12 cellular contexts compared by ENCODE assay signal in the genomic region with DNA sequence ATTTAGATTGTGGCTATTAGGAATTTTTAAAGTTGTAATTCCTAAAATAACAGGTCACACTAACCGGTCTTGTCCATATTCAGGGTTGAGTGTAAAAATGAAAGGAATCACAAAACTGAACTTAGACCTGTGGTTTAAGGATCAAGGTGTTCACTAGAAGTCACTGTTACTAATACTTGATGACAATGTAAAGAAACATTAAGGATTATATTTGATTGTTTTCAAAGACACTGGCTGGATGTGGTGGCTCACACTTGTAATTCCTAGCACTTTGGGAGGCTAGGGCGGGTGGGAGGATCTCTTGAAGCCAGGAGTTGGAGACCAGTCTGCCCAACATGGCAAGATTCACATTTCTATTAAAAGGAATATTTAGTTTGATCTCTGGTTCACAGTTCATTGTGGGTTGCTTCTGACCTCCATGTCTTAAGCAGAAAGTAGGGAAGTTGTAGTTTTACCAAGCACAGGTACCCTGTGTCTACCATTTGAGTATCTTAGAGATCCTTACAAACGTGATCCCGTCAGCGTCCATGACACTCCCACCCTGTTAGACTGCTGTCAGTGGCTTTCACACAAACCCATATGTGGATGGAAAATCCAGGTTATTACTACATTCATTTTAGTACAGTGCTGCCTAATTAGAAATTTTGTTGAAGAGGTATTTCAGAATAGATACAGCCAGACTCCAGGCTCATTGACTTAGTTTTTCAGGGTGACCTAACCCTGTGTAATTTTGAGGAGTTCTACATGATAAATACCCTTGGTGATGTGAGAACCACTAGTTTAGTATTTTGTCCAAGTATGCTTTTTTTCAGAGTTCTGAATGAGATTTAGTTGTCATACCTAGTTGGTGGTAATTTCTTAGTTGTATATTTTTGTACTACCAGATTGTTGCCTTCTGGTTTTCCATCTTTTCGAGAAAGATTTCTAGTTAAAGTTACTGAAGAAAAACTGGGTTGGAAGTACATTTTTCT. TPM values are rescaled to one million over a fixed set of nuclear protein-coding genes. Genes with fewer than 3 reads are reported as not detected.
DNase-seq lines count a peak whose midpoint lies in the region; ATAC-seq, FAIRE-seq and TF ChIP-seq lines count a peak whose summit lies in the region.
"Had no signal": no experiment of that assay in that cellular context is flagged by ENCODE, and none has a peak within 500 bp of the region (broad histone marks: within the 10 kb centered on the region; RNA-seq: fewer than 3 reads in every experiment).

No MANE protein-coding gene starts in this region.

- peak in 1 of 5 donors; percentile 10 for DNase-seq in CD4-positive, alpha-beta memory T cell
- no peak for DNase-seq in K562 (ENCODE audit: extremely low read depth in 1 of 4, low spot score in 3 of 4)
- DNase-seq in esophagus squamous epithelium (lab: John Stamatoyannopoulos, UW), result no peak
- no peak for DNase-seq in RPMI8226
- DNase-seq in tibial nerve (ENCODE audit: low spot score in 2 of 2), result no peak
- DNase-seq: activated B cell treated with CpG ODN at 0.5 μM for 24 hours, right cardiac atrium had no signal

- no peaks in the 10 kb centered on the region for H3K9me3 ChIP-seq in CD4-positive, alpha-beta memory T cell (ENCODE audit: control insufficient read depth in 1 of 2, low read length in 2 of 2)
- no peaks in the 10 kb centered on the region for H3K9me3 ChIP-seq in K562 (replicated peaks; ENCODE audit: control insufficient read depth, insufficient read depth, low read depth, low read length)
- no peaks in the 10 kb centered on the region for H3K9me3 ChIP-seq in esophagus squamous epithelium
- no peaks in the 10 kb centered on the region for H3K9me3 ChIP-seq in tibial nerve

- H3K79me2 ChIP-seq in K562 (ENCODE audit: control insufficient read depth, insufficient read depth, low read length), result peaks cover 67% of the 10 kb centered on the region

- TF ChIP-seq CTCF in K562 (IDR thresholded peaks at IDR 0.05 in 2 of 3, conservative IDR thresholded peaks at IDR 0.05 in 1 of 3; ENCODE audit: insufficient read depth in 2 of 3, low read depth in 1 of 3, low read length in 3 of 3), result no peak
- TF ChIP-seq CTCF in nephron (IDR thresholded peaks at IDR 0.05; ENCODE audit: unreplicated experiment in 3 of 3), result no peak
- no peak for TF ChIP-seq CTCF in esophagus squamous epithelium (IDR thresholded peaks at IDR 0.05)
- no peak for TF ChIP-seq CTCF in tibial nerve (IDR thresholded peaks at IDR 0.05)

- no peak for TF ChIP-seq RAD21 in K562 (CRISPR knock-in tag; conservative IDR thresholded peaks at IDR 0.05 in 1 of 2, IDR thresholded peaks at IDR 0.05 in 1 of 2)

- no peak overlapping the region for H2AFZ ChIP-seq in K562 (ENCODE audit: low read depth, low read length)

- peaks cover 74 to 95% of the 10 kb centered on the region in 2 donors for H3K36me3 Mint-ChIP-seq in CD4-positive, alpha-beta memory T cell
- H3K36me3 Mint-ChIP-seq in IgD-negative memory B cell (peaks cover 11% of the 10 kb centered on the region), nephron (ENCODE audit: low read depth) (peaks cover 95% of the 10 kb centered on the region)

- peak overlapping the region in 4 of 8 donors; percentile 7 to 48 (median 31) for H3K4me3 Mint-ChIP-seq in CD4-positive, alpha-beta memory T cell
- H3K4me3 Mint-ChIP-seq in IgD-negative memory B cell (peak overlapping the region in 2 of 4 donors; percentile 61), nephron (no peak overlapping the region)
- H3K4me3 Mint-ChIP-seq: activated B cell treated with CpG ODN at 0.5 μM for 24 hours had no signal

- H3K4me2 ChIP-seq in K562 (ENCODE audit: insufficient read depth, low read length), result no peak overlapping the region

- no peak for TF ChIP-seq EP300 in K562 (IDR thresholded peaks at IDR 0.05; ENCODE audit: low read length)
- peak in 1 of 2 donors; percentile 22 for TF ChIP-seq EP300 in tibial nerve (IDR thresholded peaks at IDR 0.05)

- no peak for FAIRE-seq in K562 (lab: Jason Lieb, UNC)

- 95% methylated on average over 6 of the region's 6 CpGs for WGBS in K562 (ENCODE audit: insufficient coverage, low coverage, missing lambda C conversion rate)
- 82 to 93% methylated on average over 6 of the region's 6 CpGs for WGBS in esophagus squamous epithelium, 2 donors
- WGBS in tibial nerve, 2 donors, result 83 to 87% methylated on average over 6 of the region's 6 CpGs

- in situ Hi-C loops in K562 (cut with MboI), result no loop called here

- peaks cover 82% of the 10 kb centered on the region for H3K36me3 ChIP-seq in CD4-positive, alpha-beta memory T cell (ENCODE audit: insufficient read depth, low read length)
- H3K36me3 ChIP-seq in K562 (ENCODE audit: control insufficient read depth, insufficient read depth, low read length) (peaks cover 97% of the 10 kb centered on the region), esophagus squamous epithelium (peaks cover 18 to 99% (median 51%) of the 10 kb centered on the region in 3 donors), tibial nerve (peaks cover 0 to 99% (median 36%) of the 10 kb centered on the region in 3 donors)

- peaks cover 53% of the 10 kb centered on the region for H4K20me1 ChIP-seq in K562 (replicated peaks; ENCODE audit: control insufficient read depth, insufficient read depth, low read length)

- H3K9me1 ChIP-seq in K562 (ENCODE audit: control insufficient read depth, insufficient read depth, low read length), result peaks cover 12% of the 10 kb centered on the region

- ATAC-seq in K562 (peak; percentile 17), HG02870 (IDR thresholded peaks at IDR 0.05; ENCODE audit: unreplicated experiment) (no peak)
- ATAC-seq: right cardiac atrium had no signal

- H3K27me3 Mint-ChIP-seq in CD4-positive, alpha-beta memory T cell, result no peaks in the 10 kb centered on the region
- H3K27me3 Mint-ChIP-seq in IgD-negative memory B cell (no peaks in the 10 kb centered on the region), nephron (ENCODE audit: low read depth) (no peaks in the 10 kb centered on the region)
- H3K27me3 Mint-ChIP-seq: activated B cell treated with CpG ODN at 0.5 μM for 24 hours had no signal

- BruUV-seq in K562 (replicated peaks; lab: Mats Ljungman, UMichigan), result no TSS peak

- H3K4me1 Mint-ChIP-seq in CD4-positive, alpha-beta memory T cell, result peaks cover 58 to 92% (median 78%) of the 10 kb centered on the region in 4 donors
- H3K4me1 Mint-ChIP-seq in IgD-negative memory B cell, result peaks cover 36 to 59% (median 54%) of the 10 kb centered on the region in 3 donors
- peaks cover 62% of the 10 kb centered on the region for H3K4me1 Mint-ChIP-seq in nephron

- H3K27ac Mint-ChIP-seq in CD4-positive, alpha-beta memory T cell, result peak overlapping the region; percentile 47 to 97 (median 85)
- peak overlapping the region; percentile 49 to 71 (median 67) for H3K27ac Mint-ChIP-seq in IgD-negative memory B cell
- H3K27ac Mint-ChIP-seq in nephron, result peak overlapping the region in 2 of 3 experiments; percentile 10 to 36

- peaks cover 96% of the 10 kb centered on the region for H3K4me1 ChIP-seq in CD4-positive, alpha-beta memory T cell (ENCODE audit: insufficient read depth, low read length)
- H3K4me1 ChIP-seq in K562 (replicated peaks in 1 of 2; ENCODE audit: control insufficient read depth in 2 of 2, insufficient read depth in 2 of 2, low read length in 2 of 2), result peaks cover 4 to 11% of the 10 kb centered on the region in 2 experiments; a peak in 3 of 5 replicates
- H3K4me1 ChIP-seq in esophagus squamous epithelium, result peaks cover 19 to 100% (median 72%) of the 10 kb centered on the region in 3 donors
- H3K4me1 ChIP-seq in tibial nerve, result peaks cover 0 to 97% (median 39%) of the 10 kb centered on the region in 4 donors

- H3K27ac ChIP-seq in CD4-positive, alpha-beta memory T cell (ENCODE audit: low read depth, low read length), result peak overlapping the region; percentile 35
- no peak overlapping the region for H3K27ac ChIP-seq in K562 (ENCODE audit: extremely low read depth, low read depth, low read length)
- H3K27ac ChIP-seq in esophagus squamous epithelium, result peak overlapping the region in 1 of 4 donors; percentile 1
- no peak overlapping the region for H3K27ac ChIP-seq in tibial nerve
- H3K27ac ChIP-seq: HL-60 had no signal

- no peak overlapping the region for H3K4me3 ChIP-seq in CD4-positive, alpha-beta memory T cell (ENCODE audit: low read length in 2 of 2)
- H3K4me3 ChIP-seq in K562 (no peak overlapping the region), esophagus squamous epithelium (no peak overlapping the region), tibial nerve (no peak overlapping the region)
- H3K4me3 ChIP-seq: lung had no signal

- TF ChIP-seq POLR2A in K562 (conservative IDR thresholded peaks at IDR 0.05) (peak; percentile 66), esophagus squamous epithelium (IDR thresholded peaks at IDR 0.05) (no peak), tibial nerve (IDR thresholded peaks at IDR 0.05) (no peak)

- H3K27me3 ChIP-seq in CD4-positive, alpha-beta memory T cell (ENCODE audit: insufficient read depth, low read length), result no peaks in the 10 kb centered on the region
- H3K27me3 ChIP-seq in K562 (ENCODE audit: control insufficient read depth in 2 of 2, insufficient read depth in 2 of 2, low read length in 2 of 2) (no peaks in the 10 kb centered on the region), esophagus squamous epithelium (no peaks in the 10 kb centered on the region), tibial nerve (no peaks in the 10 kb centered on the region)

- H3K9ac ChIP-seq in K562 (ENCODE audit: insufficient read depth in 1 of 2, low read depth in 2 of 2, low read length in 2 of 2), result no peak overlapping the region

- intact Hi-C loops in CD4-positive, alpha-beta memory T cell (cut with micrococcal nuclease), result no loop called here
- intact Hi-C loops in K562 (cut with micrococcal nuclease) (no loop called here), esophagus squamous epithelium (cut with DNase I) (loop anchor here (10.0 kb wide), 1 partner anchor 160 kb away; a partner anchor contains a TSS)

- POLR2A ChIA-PET in CD4-positive, alpha-beta memory T cell (lab: Charles Lee; ENCODE audit: partially characterized antibody), result interaction anchor here (0.7 to 12.4 kb wide), 6 partner anchors 8 to 82 kb away, joined by 3 to 214 read pairs (median 6); a partner anchor contains a TSS
- POLR2A ChIA-PET in K562 (lab: Yijun Ruan, JAX), result interaction anchor here (0.7 to 8.7 kb wide), 4 partner anchors 7 to 472 kb away, joined by 3 to 239 read pairs (median 4); a partner anchor contains a TSS

- CTCF ChIA-PET in CD4-positive, alpha-beta memory T cell (lab: Charles Lee; ENCODE audit: partially characterized antibody), result interaction anchor here (0.7 to 3.0 kb wide), 2 partner anchors 11 to 56 kb away, joined by 3 to 21 read pairs; no protein-coding TSS in a partner anchor
- CTCF ChIA-PET in K562 (lab: Yijun Ruan, JAX; ENCODE audit: low intra/inter-chr PET ratio), result no interaction called here

- H3K9me3 Mint-ChIP-seq in CD4-positive, alpha-beta memory T cell, result peaks cover 0 to 4% (median 0%) of the 10 kb centered on the region in 8 donors
- H3K9me3 Mint-ChIP-seq in IgD-negative memory B cell (no peaks in the 10 kb centered on the region), nephron (no peaks in the 10 kb centered on the region)
- H3K9me3 Mint-ChIP-seq: activated B cell treated with CpG ODN at 0.5 μM for 24 hours had no signal

RNA-seq across cellular contexts. Expression of a gene that starts 10.2 kb away (rescaled TPM):
- total RNA-seq in CD4-positive, alpha-beta memory T cell, result 100 to 1,000 TPM; 337 to 350 TPM
- 100 to 1,000 TPM; 293 to 328 TPM for polyA plus RNA-seq in CD4-positive, alpha-beta memory T cell
- 384 TPM for polyA plus RNA-seq in IgD-negative memory B cell
- total RNA-seq in K562 (2011; cell fraction: chromatin; rRNA removed; ENCODE audit: low replicate concordance), result 228 and 415 TPM in 2 replicates
- 155 and 159 TPM in 2 replicates for total RNA-seq in K562 (2011; cell fraction: nucleolus; rRNA removed)
- total RNA-seq in K562 (2011; cell fraction: nucleoplasm; rRNA removed), result 295 and 337 TPM in 2 replicates
- 251 and 341 TPM in 2 replicates for total RNA-seq in K562 (2014; rRNA removed)
- 537 and 645 TPM in 2 replicates for total RNA-seq in K562 (2014; rRNA removed; fragmentation: Illumina TruSeq; extraction: Trizol)
- total RNA-seq in K562 (2015; rRNA removed; fragmentation: Illumina TruSeq; extraction: Trizol), result 344 and 365 TPM in 2 replicates
- 477 and 495 TPM in 2 replicates for total RNA-seq in K562 (2021)
- polyA plus RNA-seq in K562 (2011; rRNA removed), result 333 and 518 TPM in 2 replicates
- polyA plus RNA-seq in K562 (2011; cell fraction: cytosol; rRNA removed), result 407 and 505 TPM in 2 replicates
- polyA plus RNA-seq in K562 (2011; cell fraction: nucleus; rRNA removed), result 332 and 369 TPM in 2 replicates
- 333 and 367 TPM in 2 replicates for polyA plus RNA-seq in K562 (2012)
- 337 and 448 TPM in 2 replicates for polyA plus RNA-seq in K562 (2014; fragmentation: Illumina TruSeq; extraction: Trizol)
- 1,000 to 10,000 TPM in 1 of 2 experiments, 100 to 1,000 TPM in 1; 955 to 1,200 TPM for polyA plus RNA-seq in K562 (2014; fragmentation: Nextera tagmentation; extraction: Ambion mirVana)
- 534 and 652 TPM in 2 replicates for polyA plus RNA-seq in K562 (2014; rRNA removed)
- 453 and 564 TPM in 2 replicates for polyA minus RNA-seq in K562 (2011; rRNA and poly(A)+ RNA removed)
- 130 and 151 TPM in 2 replicates for polyA minus RNA-seq in K562 (2011; cell fraction: cytosol; rRNA and poly(A)+ RNA removed)
- 191 and 286 TPM in 2 replicates for polyA minus RNA-seq in K562 (2011; cell fraction: nucleus; rRNA and poly(A)+ RNA removed)
- 100 to 1,000 TPM; 111 to 213 (median 185) TPM for total RNA-seq in esophagus squamous epithelium
- 100 to 1,000 TPM; 185 to 260 (median 221) TPM for total RNA-seq in tibial nerve

RNA-seq across cellular contexts. Expression of a gene that starts 57.1 kb away (rescaled TPM):
- total RNA-seq in CD4-positive, alpha-beta memory T cell, result 100 to 1,000 TPM; 186 to 190 TPM
- 100 to 1,000 TPM in 1 of 2 donors, 10 to 100 TPM in 1; 54.3 to 124 TPM for polyA plus RNA-seq in CD4-positive, alpha-beta memory T cell
- 61.6 TPM for polyA plus RNA-seq in IgD-negative memory B cell
- total RNA-seq in K562 (2011; cell fraction: chromatin; rRNA removed; ENCODE audit: low replicate concordance), result 17.7 and 43.3 TPM in 2 replicates
- 9.7 and 11.1 TPM in 2 replicates for total RNA-seq in K562 (2011; cell fraction: nucleolus; rRNA removed)
- total RNA-seq in K562 (2011; cell fraction: nucleoplasm; rRNA removed), result 15.0 and 17.3 TPM in 2 replicates
- 10.6 and 11.3 TPM in 2 replicates for total RNA-seq in K562 (2014; rRNA removed)
- total RNA-seq in K562 (2014; rRNA removed; fragmentation: Illumina TruSeq; extraction: Trizol), result 21.3 and 22.3 TPM in 2 replicates
- 24.9 and 25.0 TPM in 2 replicates for total RNA-seq in K562 (2015; rRNA removed; fragmentation: Illumina TruSeq; extraction: Trizol)
- total RNA-seq in K562 (2021), result 18.0 and 19.5 TPM in 2 replicates
- 21.5 and 22.0 TPM in 2 replicates for polyA plus RNA-seq in K562 (2011; rRNA removed)
- polyA plus RNA-seq in K562 (2011; cell fraction: cytosol; rRNA removed), result 7.1 and 12.8 TPM in 2 replicates
- 31.7 and 38.9 TPM in 2 replicates for polyA plus RNA-seq in K562 (2011; cell fraction: nucleus; rRNA removed)
- 18.3 and 18.4 TPM in 2 replicates for polyA plus RNA-seq in K562 (2012)
- 21.6 and 28.7 TPM in 2 replicates for polyA plus RNA-seq in K562 (2014; fragmentation: Illumina TruSeq; extraction: Trizol)
- 1 to 10 TPM; 5.7 to 8.8 TPM for polyA plus RNA-seq in K562 (2014; fragmentation: Nextera tagmentation; extraction: Ambion mirVana)
- polyA plus RNA-seq in K562 (2014; rRNA removed), result 17.3 and 20.8 TPM in 2 replicates
- 14.8 and 16.4 TPM in 2 replicates for polyA minus RNA-seq in K562 (2011; rRNA and poly(A)+ RNA removed)
- polyA minus RNA-seq in K562 (2011; cell fraction: cytosol; rRNA and poly(A)+ RNA removed), result 5.0 and 6.4 TPM in 2 replicates
- polyA minus RNA-seq in K562 (2011; cell fraction: nucleus; rRNA and poly(A)+ RNA removed), result 7.7 and 14.3 TPM in 2 replicates
- total RNA-seq in esophagus squamous epithelium, result 10 to 100 TPM; 26.5 to 33.6 (median 30.3) TPM
- total RNA-seq in tibial nerve, result 10 to 100 TPM; 38.1 to 61.7 (median 49.1) TPM

Comparison
In these comparisons a context has a peak if more than half of its experiments do, and no peak if none do; other contexts are left out.
1. H3K27ac Mint-ChIP-seq: peak in every context shown above with its lines; median percentile 85 in CD4-positive, alpha-beta memory T cell; 67 in IgD-negative memory B cell; 23 in nephron.